Comparison of ENCODE assay signal across 14 cellular contexts in genomic region chr18:22503803-22504202, GRCh38.
A peak's percentile ranks its signal among the peaks of the same experiment; 100 is the strongest.
DNase-seq lines count a peak whose midpoint lies in the region; ATAC-seq and TF ChIP-seq lines count a peak whose summit lies in the region.
"Had no signal": no experiment of that assay in that cellular context is flagged by ENCODE, and none has a peak within 500 bp of the region (broad histone marks: within the 10 kb centered on the region; RNA-seq: fewer than 3 reads in every experiment).

No MANE protein-coding gene starts in this region.

- in situ Hi-C loops in transverse colon (cut with MboI; ENCODE audit: low pct_ligation_motif_present in 1 of 4, low pct_unique_long_range_greater_than_20kb in 1 of 4, low sequenced_read_pairs in 3 of 4) = no loop called here

- 53% methylated on average over 3 of the region's 3 CpGs for WGBS in esophagus muscularis mucosa
- 88% methylated on average over 3 of the region's 3 CpGs for WGBS in right lobe of liver (ENCODE audit: insufficient coverage, low coverage, low lambda C conversion rate, missing lambda C conversion rate)
- WGBS in transverse colon (ENCODE audit: low coverage in 1 of 2), 2 donors = 75 to 83% methylated on average over 1 to 3 of the region's 3 CpGs

- H3K4me3 Mint-ChIP-seq in activated T-helper 1 cell treated with anti-CD3 and anti-CD28 coated beads, Interleukin-12 subunit alpha, Interleukin-12 subunit beta, Interleukin-2, Interleukin-4 antibody, amounts not matched to agents 30 ng/mL and 10 ng/mL and 1 ng/mL, durations not matched to agents 14 hours and 24 hours and 36 hours = no peak overlapping the region
- H3K4me3 Mint-ChIP-seq: activated B cell treated with CpG ODN at 0.5 μM for 24 hours; activated naive CD4-positive, alpha-beta T cell treated with anti-CD3 and anti-CD28 coated beads, Interleukin-2, amount 50 U/mL, for 24 hours; immature natural killer cell had no signal

- H3K36me3 Mint-ChIP-seq in activated T-helper 1 cell treated with anti-CD3 and anti-CD28 coated beads, Interleukin-12 subunit alpha, Interleukin-12 subunit beta, Interleukin-2, Interleukin-4 antibody, amounts not matched to agents 30 ng/mL and 10 ng/mL and 1 ng/mL, durations not matched to agents 14 hours and 24 hours and 36 hours (ENCODE audit: low read depth) = no peaks in the 10 kb centered on the region
- H3K36me3 Mint-ChIP-seq: immature natural killer cell had no signal

- H3K4me1 ChIP-seq in esophagus muscularis mucosa = peaks cover 8 to 14% (median 10%) of the 10 kb centered on the region in 4 donors
- H3K4me1 ChIP-seq in right lobe of liver = peaks cover 0 to 8% (median 0%) of the 10 kb centered on the region in 4 donors
- peaks cover 0 to 4% (median 0%) of the 10 kb centered on the region in 4 donors for H3K4me1 ChIP-seq in transverse colon

- no peaks in the 10 kb centered on the region for H3K27me3 Mint-ChIP-seq in activated T-helper 1 cell treated with anti-CD3 and anti-CD28 coated beads, Interleukin-12 subunit alpha, Interleukin-12 subunit beta, Interleukin-2, Interleukin-4 antibody, amounts not matched to agents 30 ng/mL and 10 ng/mL and 1 ng/mL, durations not matched to agents 14 hours and 24 hours and 36 hours (ENCODE audit: insufficient read depth)
- H3K27me3 Mint-ChIP-seq: activated B cell treated with CpG ODN at 0.5 μM for 24 hours; activated naive CD4-positive, alpha-beta T cell treated with anti-CD3 and anti-CD28 coated beads, Interleukin-2, amount 50 U/mL, for 24 hours had no signal

- DNase-seq in HFF-Myc (ENCODE audit: extremely low read depth, low read depth) = peak; percentile 89
- no peak for DNase-seq in esophagus muscularis mucosa (ENCODE audit: extremely low spot score)
- no peak for DNase-seq in right lobe of liver
- no peak for DNase-seq in transverse colon
- DNase-seq in activated T-helper 1 cell treated with anti-CD3 and anti-CD28 coated beads, Interleukin-12 subunit alpha, Interleukin-12 subunit beta, Interleukin-2, Interleukin-4 antibody, amounts not matched to agents 30 ng/mL and 10 ng/mL and 1 ng/mL, durations not matched to agents 14 hours and 24 hours and 36 hours (ENCODE audit: low spot score) = no peak
- DNase-seq in CD1c-positive myeloid dendritic cell (ENCODE audit: extremely low spot score) = no peak
- no peak for DNase-seq in cerebellar cortex (ENCODE audit: low spot score)
- DNase-seq: activated B cell treated with CpG ODN at 0.5 μM for 24 hours, immature natural killer cell, MM.1S, NCI-H2171 treated with DMSO at 0.1 percent for 48 hours had no signal

- H3K27ac ChIP-seq in esophagus muscularis mucosa (replicated peaks in 1 of 4) (peak overlapping the region; percentile 26 to 55 (median 46)), right lobe of liver (no peak overlapping the region), transverse colon (peak overlapping the region; percentile 26 to 41 (median 38))

- H3K27me3 ChIP-seq in esophagus muscularis mucosa (no peaks in the 10 kb centered on the region), right lobe of liver (no peaks in the 10 kb centered on the region), transverse colon (no peaks in the 10 kb centered on the region)

- no peaks in the 10 kb centered on the region for H3K9me3 ChIP-seq in esophagus muscularis mucosa
- H3K9me3 ChIP-seq in right lobe of liver = no peaks in the 10 kb centered on the region
- H3K9me3 ChIP-seq in transverse colon = no peaks in the 10 kb centered on the region

- H3K36me3 ChIP-seq in esophagus muscularis mucosa = no peaks in the 10 kb centered on the region
- no peaks in the 10 kb centered on the region for H3K36me3 ChIP-seq in right lobe of liver
- H3K36me3 ChIP-seq in transverse colon = no peaks in the 10 kb centered on the region

- H3K27ac Mint-ChIP-seq in activated T-helper 1 cell treated with anti-CD3 and anti-CD28 coated beads, Interleukin-12 subunit alpha, Interleukin-12 subunit beta, Interleukin-2, Interleukin-4 antibody, amounts not matched to agents 30 ng/mL and 10 ng/mL and 1 ng/mL, durations not matched to agents 14 hours and 24 hours and 36 hours = no peak overlapping the region
- H3K27ac Mint-ChIP-seq: activated B cell treated with CpG ODN at 0.5 μM for 24 hours; activated naive CD4-positive, alpha-beta T cell treated with anti-CD3 and anti-CD28 coated beads, Interleukin-2, amount 50 U/mL, for 24 hours had no signal

- TF ChIP-seq POLR2A in esophagus muscularis mucosa (IDR thresholded peaks at IDR 0.05; ENCODE audit: low read depth) = no peak
- no peak for TF ChIP-seq POLR2A in right lobe of liver (IDR thresholded peaks at IDR 0.05)
- TF ChIP-seq POLR2A in transverse colon (IDR thresholded peaks at IDR 0.05) = no peak

- TF ChIP-seq CTCF in HFF-Myc (IDR thresholded peaks at IDR 0.05; ENCODE audit: low read depth, low read length, missing control alignments) = no peak
- no peak for TF ChIP-seq CTCF in esophagus muscularis mucosa (IDR thresholded peaks at IDR 0.05)
- no peak for TF ChIP-seq CTCF in right lobe of liver (IDR thresholded peaks at IDR 0.05)
- TF ChIP-seq CTCF in transverse colon (IDR thresholded peaks at IDR 0.05) = no peak

- intact Hi-C loops in esophagus muscularis mucosa (cut with DNase I) (no loop called here), right lobe of liver (cut with DNase I) (no loop called here), transverse colon (cut with DNase I; ENCODE audit: low total_unique reads) (no loop called here)
- intact Hi-C loops in activated T-helper 1 cell treated with anti-CD3 and anti-CD28 coated beads, Interleukin-12 subunit alpha, Interleukin-12 subunit beta, Interleukin-2, Interleukin-4 antibody, amounts not matched to agents 30 ng/mL and 10 ng/mL and 1 ng/mL, durations not matched to agents 14 hours and 24 hours and 36 hours (cut with micrococcal nuclease) = no loop called here

- TF ChIP-seq EP300 in esophagus muscularis mucosa (IDR thresholded peaks at IDR 0.05) (no peak), transverse colon (IDR thresholded peaks at IDR 0.05; ENCODE audit: low read depth) (no peak)

- no peaks in the 10 kb centered on the region for H3K9me3 Mint-ChIP-seq in activated T-helper 1 cell treated with anti-CD3 and anti-CD28 coated beads, Interleukin-12 subunit alpha, Interleukin-12 subunit beta, Interleukin-2, Interleukin-4 antibody, amounts not matched to agents 30 ng/mL and 10 ng/mL and 1 ng/mL, durations not matched to agents 14 hours and 24 hours and 36 hours
- H3K9me3 Mint-ChIP-seq: immature natural killer cell had no signal

- H3K4me1 Mint-ChIP-seq in activated T-helper 1 cell treated with anti-CD3 and anti-CD28 coated beads, Interleukin-12 subunit alpha, Interleukin-12 subunit beta, Interleukin-2, Interleukin-4 antibody, amounts not matched to agents 30 ng/mL and 10 ng/mL and 1 ng/mL, durations not matched to agents 14 hours and 24 hours and 36 hours (ENCODE audit: low read depth) = no peaks in the 10 kb centered on the region
- H3K4me1 Mint-ChIP-seq: activated B cell treated with CpG ODN at 0.5 μM for 24 hours; activated naive CD4-positive, alpha-beta T cell treated with anti-CD3 and anti-CD28 coated beads, Interleukin-2, amount 50 U/mL, for 24 hours had no signal

- peak in 3 of 4 donors; percentile 17 to 40 (median 28) for ATAC-seq in right lobe of liver
- ATAC-seq in HG03565 (IDR thresholded peaks at IDR 0.05; ENCODE audit: unreplicated experiment) = no peak
- ATAC-seq: esophagus mucosa had no signal

- no peak overlapping the region for H3K4me3 ChIP-seq in HFF-Myc (replicated peaks; ENCODE audit: low read depth, low read length)
- no peak overlapping the region for H3K4me3 ChIP-seq in esophagus muscularis mucosa
- H3K4me3 ChIP-seq in right lobe of liver = no peak overlapping the region
- H3K4me3 ChIP-seq in transverse colon = no peak overlapping the region

Comparison
In these comparisons a context has a peak if more than half of its experiments do, and no peak if none do; other contexts are left out.
1. H3K27ac ChIP-seq: peak in esophagus muscularis mucosa (4 of 4) and transverse colon (4 of 4); none in right lobe of liver (0 of 3).